11 cellular contexts compared by ENCODE assay signal in genomic region chr6:34067814-34068213, GRCh38.
DNase-seq lines count a peak whose midpoint lies in the region; ATAC-seq, FAIRE-seq and TF ChIP-seq lines count a peak whose summit lies in the region.
"Had no signal": no experiment of that assay in that cellular context is flagged by ENCODE, and none has a peak within 500 bp of the region (broad histone marks: within the 10 kb centered on the region; RNA-seq: fewer than 3 reads in every experiment).

No MANE protein-coding gene starts in this region.

- H3K18ac ChIP-seq in IMR-90 (ENCODE audit: low read depth, low read length), result no peak overlapping the region
- H3K18ac ChIP-seq in neuronal stem cell (ENCODE audit: low read length), result peak overlapping the region; percentile 79

- DNase-seq in NCI-H82 (lab: John Stamatoyannopoulos, UW) (peak; percentile 40), NCI-H82 treated with DMSO at 0.1 percent for 48 hours (lab: John Stamatoyannopoulos, UW; ENCODE audit: unreplicated experiment) (no peak), IMR-90 (no peak), GM12878 (ENCODE audit: low read depth, low spot score) (no peak), neuronal stem cell (ENCODE audit: low spot score) (no peak), upper lobe of left lung (no peak), NCI-H2029 treated with DMSO at 0.1 percent for 48 hours (lab: John Stamatoyannopoulos, UW) (no peak)
- no peak for DNase-seq in activated CD8-positive, alpha-beta memory T cell treated with anti-CD3 and anti-CD28 coated beads, Interleukin-2, amount 50 U/mL, for 48 hours
- DNase-seq: activated gamma-delta T cell, GF-D8, left ventricle myocardium superior had no signal

- BruUV-seq in IMR-90 (replicated peaks; lab: Mats Ljungman, UMichigan) (no TSS peak), GM12878 (replicated peaks; lab: Mats Ljungman, UMichigan) (no TSS peak)

- FAIRE-seq in GM12878 (lab: Jason Lieb, UNC), result no peak

- TF ChIP-seq RAD21 in IMR-90 (IDR thresholded peaks at IDR 0.05; ENCODE audit: low read length), result no peak
- peak; percentile 51 for TF ChIP-seq RAD21 in GM12878 (IDR thresholded peaks at IDR 0.05; ENCODE audit: insufficient read depth, low read depth, low read length)

- TF ChIP-seq POLR2A in IMR-90 (IDR thresholded peaks at IDR 0.05; ENCODE audit: low read depth, low read length) (no peak), GM12878 (IDR thresholded peaks at IDR 0.05; ENCODE audit: low read depth, low read length) (no peak), upper lobe of left lung (IDR thresholded peaks at IDR 0.05) (no peak)

- H2BK120ac ChIP-seq in IMR-90 (ENCODE audit: low read depth, low read length) (no peak overlapping the region), neuronal stem cell (ENCODE audit: low read depth, low read length) (no peak overlapping the region)

- intact Hi-C loops in IMR-90 (cut with micrococcal nuclease) (loop anchor here (10.0 kb wide), 1 partner anchor 537 kb away; no protein-coding TSS in a partner anchor), GM12878 (cut with micrococcal nuclease; ENCODE audit: unreplicated experiment) (no loop called here)

- no peak for TF ChIP-seq EP300 in GM12878 (IDR thresholded peaks at IDR 0.05; ENCODE audit: borderline replicate concordance in 1 of 2, control insufficient read depth in 1 of 2, low read depth in 2 of 2, low read length in 2 of 2)
- no peak for TF ChIP-seq EP300 in upper lobe of left lung (IDR thresholded peaks at IDR 0.05)

- H3K4me1 ChIP-seq in IMR-90 (ENCODE audit: control insufficient read depth, insufficient read depth, low read length) (no peaks in the 10 kb centered on the region), GM12878 (ENCODE audit: control insufficient read depth, insufficient read depth, low read length) (no peaks in the 10 kb centered on the region), neuronal stem cell (ENCODE audit: control insufficient read depth in 2 of 2, insufficient read depth in 1 of 2, low read depth in 1 of 2, low read length in 2 of 2) (peaks cover 0 to 4% of the 10 kb centered on the region in 2 donors), upper lobe of left lung (no peaks in the 10 kb centered on the region)

- ATAC-seq in IMR-90 (ENCODE audit: low read depth) (no peak; the same call in 1 of the 2 replicates), GM12878 (peak; percentile 61), upper lobe of left lung (ENCODE audit: low FRiP score in 2 of 2) (no peak)
- ATAC-seq: left ventricle myocardium superior had no signal

- H3K9ac ChIP-seq in IMR-90 (ENCODE audit: low read depth, low read length), result no peak overlapping the region
- no peak overlapping the region for H3K9ac ChIP-seq in GM12878 (ENCODE audit: control insufficient read depth, insufficient read depth, low read length)
- no peak overlapping the region for H3K9ac ChIP-seq in neuronal stem cell (ENCODE audit: low read depth, low read length, poor library complexity)

- H2BK5ac ChIP-seq in IMR-90 (ENCODE audit: low read depth, low read length, poor library complexity, severe bottlenecking) (no peak overlapping the region), neuronal stem cell (ENCODE audit: low read length) (no peak overlapping the region)

- no peak overlapping the region for H3K4ac ChIP-seq in IMR-90 (ENCODE audit: low read depth, low read length)
- no peak overlapping the region for H3K4ac ChIP-seq in neuronal stem cell (ENCODE audit: low read length)

- H2AFZ ChIP-seq in IMR-90 (replicated peaks; ENCODE audit: low read length, poor library complexity) (no peak overlapping the region), GM12878 (ENCODE audit: control insufficient read depth, low read depth, low read length) (no peak overlapping the region), neuronal stem cell (ENCODE audit: low read length) (no peak overlapping the region)

- dilution Hi-C loops in IMR-90 (cut with HindIII; ENCODE audit: low sequenced_read_pairs, unreplicated experiment), result no loop called here

- H3K56ac ChIP-seq in IMR-90 (ENCODE audit: extremely low read depth, insufficient read depth, low read length), result no peak overlapping the region

- H2AK5ac ChIP-seq in IMR-90 (ENCODE audit: low read depth, low read length) (no peak overlapping the region), neuronal stem cell (ENCODE audit: low read depth, low read length) (peak overlapping the region; percentile 73)

- H2BK15ac ChIP-seq in IMR-90 (ENCODE audit: low read depth, low read length) (no peak overlapping the region), neuronal stem cell (ENCODE audit: low read length) (no peak overlapping the region)

- POLR2A ChIA-PET in IMR-90 (lab: Charles Lee; ENCODE audit: unreplicated experiment), result no interaction called here
- POLR2A ChIA-PET in GM12878 (lab: Charles Lee), result no interaction called here

- no peaks in the 10 kb centered on the region for H3K79me2 ChIP-seq in GM12878 (ENCODE audit: control insufficient read depth, insufficient read depth, low read length)

- no peaks in the 10 kb centered on the region for H3K36me3 ChIP-seq in IMR-90 (ENCODE audit: control insufficient read depth, insufficient read depth, low read length)
- no peaks in the 10 kb centered on the region for H3K36me3 ChIP-seq in GM12878 (ENCODE audit: control insufficient read depth in 2 of 2, insufficient read depth in 2 of 2, low read length in 1 of 2)
- H3K36me3 ChIP-seq in neuronal stem cell (replicated peaks in 1 of 2; ENCODE audit: control insufficient read depth in 2 of 2, insufficient read depth in 2 of 2, low read length in 2 of 2), result peaks cover 0 to 5% of the 10 kb centered on the region in 2 donors
- H3K36me3 ChIP-seq in upper lobe of left lung, result no peaks in the 10 kb centered on the region

- no peak overlapping the region for H3K4me3 ChIP-seq in IMR-90 (ENCODE audit: insufficient read depth, low read depth, low read length)
- H3K4me3 ChIP-seq in GM12878, result no peak overlapping the region
- H3K4me3 ChIP-seq in neuronal stem cell (ENCODE audit: low read length in 2 of 2), result no peak overlapping the region
- no peak overlapping the region for H3K4me3 ChIP-seq in upper lobe of left lung

- H3K27ac ChIP-seq in IMR-90 (ENCODE audit: insufficient read depth, low read length) (no peak overlapping the region), GM12878 (ENCODE audit: control insufficient read depth, insufficient read depth) (no peak overlapping the region), neuronal stem cell (replicated peaks; ENCODE audit: low read length) (no peak overlapping the region), upper lobe of left lung (no peak overlapping the region)

- no peak overlapping the region for H4K8ac ChIP-seq in IMR-90 (ENCODE audit: low read depth in 2 of 2, low read length in 2 of 2)
- H4K8ac ChIP-seq in neuronal stem cell (ENCODE audit: low read depth, low read length), result peak overlapping the region; percentile 70

- no peak overlapping the region for H3K4me2 ChIP-seq in IMR-90 (ENCODE audit: low read depth, low read length)
- no peak overlapping the region for H3K4me2 ChIP-seq in GM12878 (ENCODE audit: control insufficient read depth, insufficient read depth)
- no peak overlapping the region for H3K4me2 ChIP-seq in neuronal stem cell (ENCODE audit: insufficient read depth, low read length, poor library complexity, severe bottlenecking)

- SMC1A ChIA-PET in GM12878 (lab: Charles Lee; ENCODE audit: uncharacterized antibody, unreplicated experiment), result no interaction called here

- no peaks in the 10 kb centered on the region; the same call in 1 of the 2 replicates for H4K20me1 ChIP-seq in IMR-90 (ENCODE audit: insufficient read depth, low read length)
- no peaks in the 10 kb centered on the region for H4K20me1 ChIP-seq in GM12878 (ENCODE audit: control insufficient read depth, insufficient read depth)

- H3K27me3 ChIP-seq in IMR-90 (ENCODE audit: control insufficient read depth, insufficient read depth, low read length), result peaks cover 49% of the 10 kb centered on the region
- peaks cover 0 to 3% of the 10 kb centered on the region in 2 experiments; a peak in 1 of 4 replicates for H3K27me3 ChIP-seq in GM12878 (replicated peaks in 1 of 2; ENCODE audit: control insufficient read depth in 2 of 2, insufficient read depth in 2 of 2, low read length in 1 of 2)
- peaks cover 0 to 24% (median 10%) of the 10 kb centered on the region in 3 experiments for H3K27me3 ChIP-seq in neuronal stem cell (ENCODE audit: control insufficient read depth in 3 of 3, insufficient read depth in 3 of 3, low read depth in 1 of 3, low read length in 3 of 3)
- no peaks in the 10 kb centered on the region for H3K27me3 ChIP-seq in upper lobe of left lung

- H4K5ac ChIP-seq in IMR-90 (ENCODE audit: low read depth, low read length), result no peak overlapping the region

- 0 out of 2 replicates have a peak, but pooled peaks have one; percentile 11 for TF ChIP-seq CTCF in IMR-90 (conservative IDR thresholded peaks at IDR 0.05; ENCODE audit: low read depth, low read length)
- peak; percentile 26 to 45 (median 36); a peak in 4 of 6 replicates for TF ChIP-seq CTCF in GM12878 (IDR thresholded peaks at IDR 0.05 in 2 of 3, conservative IDR thresholded peaks at IDR 0.05 in 1 of 3; ENCODE audit: control insufficient read depth in 2 of 3, extremely low read depth in 1 of 3, insufficient read depth in 1 of 3, low read depth in 3 of 3, low read length in 3 of 3)
- no peak for TF ChIP-seq CTCF in upper lobe of left lung (IDR thresholded peaks at IDR 0.05)

- H2BK20ac ChIP-seq in IMR-90 (ENCODE audit: low read depth, low read length), result no peak overlapping the region

- RAD21 ChIA-PET in GM12878 (lab: Charles Lee; ENCODE audit: unreplicated experiment), result no interaction called here

- 17% methylated on average over 7 of the region's 13 CpGs; no CpG with 5 or more reads in 1 of the 2 experiments for WGBS in IMR-90 (ENCODE audit: extremely low coverage in 2 of 2, insufficient read length in 1 of 2), 2 experiments
- WGBS in GM12878 (ENCODE audit: insufficient coverage, insufficient replicate concordance, low lambda C conversion rate, missing lambda C conversion rate), result 35% methylated on average over 13 of the region's 13 CpGs
- WGBS in neuronal stem cell (ENCODE audit: extremely low coverage in 2 of 2, insufficient read length in 2 of 2, insufficient replicate concordance in 1 of 2), 2 donors, result no CpG with 5 or more reads among the region's 13 CpGs
- WGBS in upper lobe of left lung, 2 donors, result 37% methylated on average over 9 of the region's 13 CpGs; no CpG with 5 or more reads in 1 of the 2 donors

- no peak overlapping the region for H3K14ac ChIP-seq in IMR-90 (replicated peaks; ENCODE audit: low read depth, low read length)
- no peak overlapping the region for H3K14ac ChIP-seq in neuronal stem cell (ENCODE audit: low read length)

- in situ Hi-C loops in IMR-90 (cut with MboI; ENCODE audit: low sequenced_read_pairs), result no loop called here
- in situ Hi-C loops in GM12878 (cut with MboI), result no loop called here

- H2AK9ac ChIP-seq in IMR-90 (replicated peaks; ENCODE audit: low read depth, low read length, poor library complexity), result no peak overlapping the region

- H3K79me1 ChIP-seq in IMR-90 (ENCODE audit: low read depth in 1 of 2, low read length in 2 of 2) (no peaks in the 10 kb centered on the region), neuronal stem cell (ENCODE audit: low read depth, low read length) (peaks cover 5% of the 10 kb centered on the region)

- H2BK12ac ChIP-seq in neuronal stem cell (ENCODE audit: low read length), result no peak overlapping the region

- H3K9me1 ChIP-seq in IMR-90 (ENCODE audit: insufficient read depth, low read length), result peaks cover 10% of the 10 kb centered on the region

- no peak overlapping the region for H4K91ac ChIP-seq in IMR-90 (ENCODE audit: insufficient read depth, low read depth, low read length)
- no peak overlapping the region for H4K91ac ChIP-seq in neuronal stem cell (ENCODE audit: low read depth, low read length, poor library complexity)

- no peak overlapping the region for H3K23ac ChIP-seq in IMR-90 (ENCODE audit: low read depth, low read length)
- peak overlapping the region; percentile 37 for H3K23ac ChIP-seq in neuronal stem cell (ENCODE audit: low read depth, low read length, poor library complexity)

- H3K9me3 ChIP-seq in IMR-90 (ENCODE audit: control insufficient read depth, insufficient read depth, low read length), result no peaks in the 10 kb centered on the region
- no peaks in the 10 kb centered on the region; the same call in 2 of the 3 replicates for H3K9me3 ChIP-seq in GM12878 (replicated peaks; ENCODE audit: control insufficient read depth, insufficient read depth, low read length)
- H3K9me3 ChIP-seq in neuronal stem cell (replicated peaks in 1 of 2; ENCODE audit: control insufficient read depth in 2 of 2, insufficient read depth in 1 of 2, low read depth in 1 of 2, low read length in 2 of 2), result peaks cover 0 to 9% of the 10 kb centered on the region in 2 donors
- no peaks in the 10 kb centered on the region for H3K9me3 ChIP-seq in upper lobe of left lung

- CTCF ChIA-PET in IMR-90 (lab: Yijun Ruan, JAX), result no interaction called here
- CTCF ChIA-PET in GM12878 (lab: Yijun Ruan, JAX), result interaction anchor here (0.6 kb wide), 1 partner anchor 137 kb away, joined by 3 read pairs; no protein-coding TSS in a partner anchor

Comparison
In these comparisons a context has a peak if more than half of its experiments do, and no peak if none do; other contexts are left out.
1. CTCF ChIP-seq: peak in IMR-90 (single experiment) and GM12878 (3 of 3); none in upper lobe of left lung (0 of 6).